ENCODE assay signal across 9 cellular contexts in genomic region chr1:78491311-78492071, GRCh38. TPM values are rescaled to one million over a fixed set of nuclear protein-coding genes. Genes with fewer than 3 reads are reported as not detected.
DNase-seq lines count a peak whose midpoint lies in the region; ATAC-seq and TF ChIP-seq lines count a peak whose summit lies in the region.
"Had no signal": no experiment of that assay in that cellular context is flagged by ENCODE, and none has a peak within 500 bp of the region (broad histone marks: within the 10 kb centered on the region; RNA-seq: fewer than 3 reads in every experiment).

No MANE protein-coding gene starts in this region.

- H3K27me3 ChIP-seq in ascending aorta (no peaks in the 10 kb centered on the region), iPS-20b (ENCODE audit: insufficient read depth, low read length) (peaks cover 53% of the 10 kb centered on the region), stomach (peaks cover 0 to 22% (median 18%) of the 10 kb centered on the region in 3 donors)

- H3K9ac ChIP-seq in iPS-20b (ENCODE audit: low read depth, low read length), result peak overlapping the region; percentile 27; the same call in 1 of the 2 replicates

- intact Hi-C loops in ascending aorta (cut with DNase I), result no loop called here
- intact Hi-C loops in stomach (cut with DNase I; ENCODE audit: low total_unique reads), result no loop called here

- TF ChIP-seq CTCF in ascending aorta (IDR thresholded peaks at IDR 0.05) (no peak), stomach (IDR thresholded peaks at IDR 0.05) (no peak)

- H3K4me3 ChIP-seq in ascending aorta (peak overlapping the region; percentile 37 to 62), iPS-20b (ENCODE audit: low read length) (peak overlapping the region; percentile 85), stomach (peak overlapping the region; percentile 48 to 57 (median 50))

- DNase-seq in HK-2 (ENCODE audit: unreplicated experiment) (peak; percentile 75), ascending aorta (ENCODE audit: low spot score in 2 of 2) (no peak), stomach (no peak), caudate nucleus (lab: John Stamatoyannopoulos, UW) (no peak), activated gamma-delta T cell (lab: John Stamatoyannopoulos, UW) (no peak)
- DNase-seq: activated naive CD8-positive, alpha-beta T cell treated with anti-CD3 and anti-CD28 coated beads for 36 hours had no signal

- H3K4me1 ChIP-seq in ascending aorta, result no peaks in the 10 kb centered on the region
- H3K4me1 ChIP-seq in iPS-20b (ENCODE audit: insufficient read depth, low read length), result peaks cover 5% of the 10 kb centered on the region; the same call in 1 of the 2 replicates
- peaks cover 7 to 16% (median 13%) of the 10 kb centered on the region in 4 donors for H3K4me1 ChIP-seq in stomach

- no peaks in the 10 kb centered on the region for H3K36me3 ChIP-seq in ascending aorta
- H3K36me3 ChIP-seq in iPS-20b (ENCODE audit: insufficient read depth, low read depth, low read length), result no peaks in the 10 kb centered on the region
- H3K36me3 ChIP-seq in stomach, result no peaks in the 10 kb centered on the region

- H3K9me3 ChIP-seq in ascending aorta (no peaks in the 10 kb centered on the region), iPS-20b (ENCODE audit: insufficient read depth, low read depth, low read length) (no peaks in the 10 kb centered on the region), stomach (no peaks in the 10 kb centered on the region)

- TF ChIP-seq EP300 in stomach (IDR thresholded peaks at IDR 0.05), result no peak

- 4 to 5% (median 5%) methylated on average over 38 to 40 of the region's 40 CpGs for WGBS in stomach, 5 donors

- TF ChIP-seq POLR2A in stomach (IDR thresholded peaks at IDR 0.05), result no peak

- ATAC-seq in GM21367 (IDR thresholded peaks at IDR 0.05; ENCODE audit: unreplicated experiment) (no peak), HG03045 (IDR thresholded peaks at IDR 0.05; ENCODE audit: unreplicated experiment) (no peak)

- peak overlapping the region; percentile 16 to 21 for H3K27ac ChIP-seq in ascending aorta
- H3K27ac ChIP-seq in iPS-20b (ENCODE audit: low read length), result no peak overlapping the region
- peak overlapping the region; percentile 2 to 80 (median 74) for H3K27ac ChIP-seq in stomach
- H3K27ac ChIP-seq in caudate nucleus (ENCODE audit: low read depth, low read length), result no peak overlapping the region

RNA-seq across cellular contexts. Expression of gene PTGFR, which starts 0.7 kb away (rescaled TPM):
- total RNA-seq in ascending aorta (0.85 TPM), stomach (1 to 10 TPM in 2 of 5 donors, under 1 TPM in 3; under 0.01 to 3.3 (median 0.89) TPM)
- 1 to 10 TPM in 2 of 3 donors, under 1 TPM in 1; 0.60 to 1.7 (median 1.1) TPM for polyA plus RNA-seq in stomach
- total RNA-seq: activated naive CD8-positive, alpha-beta T cell treated with anti-CD3 and anti-CD28 coated beads for 36 hours had no signal

Comparison
In these comparisons a context has a peak if more than half of its experiments do, and no peak if none do; other contexts are left out.
1. H3K27ac ChIP-seq: peak in ascending aorta (2 of 2) and stomach (5 of 5); none in iPS-20b (single experiment) and caudate nucleus (single experiment).
2. Peak in every context shown above with its lines, with median percentiles within 50 percentile points of each other: H3K4me3 ChIP-seq.